ENCODE assay signal across 1 cellular context in the genomic region with DNA sequence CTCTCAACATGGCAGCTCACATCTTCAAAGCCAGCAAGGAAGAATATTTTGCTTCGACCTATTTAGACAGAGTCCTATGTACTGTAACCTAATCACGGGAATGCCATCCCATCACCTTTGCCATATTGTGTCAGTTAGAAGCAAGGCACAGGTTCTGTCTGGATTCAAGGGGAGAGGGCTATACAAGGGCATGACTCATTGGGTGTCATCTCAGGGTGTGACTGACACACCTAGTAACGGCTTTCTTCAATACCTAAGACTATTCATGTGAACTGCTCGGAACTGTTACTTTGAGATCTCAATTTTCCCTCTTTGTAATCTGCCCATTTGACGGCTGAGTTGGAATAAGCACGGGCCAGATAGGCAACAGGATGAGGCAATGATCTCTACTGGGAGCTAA.
TF ChIP-seq lines count a peak whose summit lies in the region.

No MANE protein-coding gene starts in this region.

TF ChIP-seq in H1, 55 proteins besides CTCF, POLR2A, EP300 and RAD21:
- no peak for TF ChIP-seq TAF1 (IDR thresholded peaks at IDR 0.05; ENCODE audit: low read depth, low read length)
- no peak for TF ChIP-seq YY1 (IDR thresholded peaks at IDR 0.05; ENCODE audit: low read depth, low read length)
- no peak for TF ChIP-seq CBX5 (IDR thresholded peaks at IDR 0.05; ENCODE audit: low read depth, low read length)
- TF ChIP-seq POLR2AphosphoS5 (IDR thresholded peaks at IDR 0.05; ENCODE audit: low read depth, low read length): no peak
- no peak for TF ChIP-seq EGR1 (IDR thresholded peaks at IDR 0.05; ENCODE audit: borderline replicate concordance, low read depth, low read length)
- no peak for TF ChIP-seq NANOG (IDR thresholded peaks at IDR 0.05; ENCODE audit: insufficient read depth, low read depth, low read length, poor library complexity, severe bottlenecking)
- TF ChIP-seq JUN (IDR thresholded peaks at IDR 0.05; ENCODE audit: low read depth, low read length): no peak
- no peak for TF ChIP-seq ZNF274 (IDR thresholded peaks at IDR 0.05; ENCODE audit: borderline replicate concordance, extremely low read depth, low read length)
- TF ChIP-seq KDM4A (IDR thresholded peaks at IDR 0.05; ENCODE audit: low read depth, low read length, severe bottlenecking): no peak
- TF ChIP-seq, protein P1, sequence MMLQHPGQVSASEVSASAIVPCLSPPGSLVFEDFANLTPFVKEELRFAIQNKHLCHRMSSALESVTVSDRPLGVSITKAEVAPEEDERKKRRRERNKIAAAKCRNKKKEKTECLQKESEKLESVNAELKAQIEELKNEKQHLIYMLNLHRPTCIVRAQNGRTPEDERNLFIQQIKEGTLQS (IDR thresholded peaks at IDR 0.05; ENCODE audit: insufficient read depth, low read depth, low read length): no peak
- TF ChIP-seq SP2 (IDR thresholded peaks at IDR 0.05; ENCODE audit: low read length): no peak
- TF ChIP-seq CHD7 (IDR thresholded peaks at IDR 0.05; ENCODE audit: insufficient replicate concordance, low read length): no peak
- TF ChIP-seq SIX5 (IDR thresholded peaks at IDR 0.05; ENCODE audit: low read depth, low read length): no peak
- no peak for TF ChIP-seq SIN3A (conservative IDR thresholded peaks at IDR 0.05 in 1 of 2, IDR thresholded peaks at IDR 0.05 in 1 of 2; ENCODE audit: low read depth in 1 of 2, low read length in 2 of 2)
- no peak for TF ChIP-seq TEAD4 (IDR thresholded peaks at IDR 0.05; ENCODE audit: low read depth, low read length)
- TF ChIP-seq HDAC2 (IDR thresholded peaks at IDR 0.05; ENCODE audit: borderline replicate concordance in 1 of 2, low read depth in 2 of 2, low read length in 2 of 2): no peak
- TF ChIP-seq MAFK (IDR thresholded peaks at IDR 0.05; ENCODE audit: low read depth, low read length): no peak
- no peak for TF ChIP-seq SP1 (IDR thresholded peaks at IDR 0.05; ENCODE audit: low read depth, low read length)
- TF ChIP-seq TAF7 (optimal IDR thresholded peaks at IDR 0.05; ENCODE audit: borderline replicate concordance, low read depth, low read length): no peak
- no peak for TF ChIP-seq FOSL1 (IDR thresholded peaks at IDR 0.05; ENCODE audit: insufficient read depth, low read depth, low read length)
